12 cellular contexts compared by ENCODE assay signal in the genomic region with DNA sequence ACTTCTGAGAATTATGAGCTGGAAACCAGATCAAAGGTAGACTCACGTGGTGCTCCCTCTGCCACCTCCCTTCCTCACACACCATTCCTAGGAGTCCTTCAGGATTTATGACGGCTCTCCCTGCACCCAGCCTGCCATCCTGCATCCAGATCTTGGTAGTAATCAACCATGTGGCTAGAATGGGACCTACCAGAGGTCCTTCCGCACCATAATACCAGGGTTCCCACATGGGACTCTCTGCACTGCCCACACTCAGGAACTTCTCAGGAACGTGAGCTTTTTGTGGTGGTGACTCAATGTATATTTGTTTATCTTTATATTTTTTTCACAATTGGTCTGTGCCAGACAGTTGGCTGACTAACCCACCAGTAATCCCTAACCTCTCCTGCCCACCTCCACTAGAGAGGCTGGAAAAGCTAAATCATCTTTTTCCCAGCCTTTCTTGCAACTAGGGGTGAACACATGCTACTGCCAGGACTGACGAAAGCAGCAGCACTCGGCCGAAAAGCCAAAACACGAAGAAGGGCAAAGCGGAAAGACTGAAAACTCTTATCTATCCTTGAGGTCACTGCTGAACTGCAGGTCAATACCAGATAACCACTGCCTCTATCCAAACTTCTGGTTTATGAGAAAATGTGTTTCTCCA.
DNase-seq lines count a peak whose midpoint lies in the region; ATAC-seq, FAIRE-seq and TF ChIP-seq lines count a peak whose summit lies in the region.
"Had no signal": no experiment of that assay in that cellular context is flagged by ENCODE, and none has a peak within 500 bp of the region (broad histone marks: within the 10 kb centered on the region; RNA-seq: fewer than 3 reads in every experiment).

No MANE protein-coding gene starts in this region.

- dilution Hi-C loops in endothelial cell of umbilical vein (cut with MboI; ENCODE audit: extremely low pct_ligation_motif_present, low sequenced_read_pairs), result no loop called here

- TF ChIP-seq CTCF in RWPE1 (conservative IDR thresholded peaks at IDR 0.05; ENCODE audit: low read depth), result no peak
- TF ChIP-seq CTCF in endothelial cell of umbilical vein (IDR thresholded peaks at IDR 0.05; ENCODE audit: extremely low read depth in 1 of 2, insufficient read depth in 1 of 2, low read depth in 1 of 2, low read length in 2 of 2), result no peak
- no peak for TF ChIP-seq CTCF in upper lobe of right lung (IDR thresholded peaks at IDR 0.05)

- H3K9ac ChIP-seq in endothelial cell of umbilical vein (replicated peaks; ENCODE audit: extremely low read depth, insufficient read depth, low read length), result peak overlapping the region; percentile 30

- H3K27me3 ChIP-seq in endothelial cell of umbilical vein (ENCODE audit: control insufficient read depth in 2 of 2, insufficient read depth in 2 of 2, low read length in 2 of 2) (no peaks in the 10 kb centered on the region), upper lobe of right lung (no peaks in the 10 kb centered on the region)

- peak; percentile 90 for FAIRE-seq in endothelial cell of umbilical vein (lab: Jason Lieb, UNC)

- H3K27ac ChIP-seq in RWPE1 (peak overlapping the region; percentile 81), endothelial cell of umbilical vein (ENCODE audit: insufficient read depth, low read depth, low read length) (peak overlapping the region; percentile 68), upper lobe of right lung (no peak overlapping the region)

- peak; percentile 74 for DNase-seq in activated CD8-positive, alpha-beta memory T cell treated with anti-CD3 and anti-CD28 coated beads for 24 hours
- no peak for DNase-seq in activated CD8-positive, alpha-beta memory T cell treated with anti-CD3 and anti-CD28 coated beads, Interleukin-2, amount 50 U/mL, for 4 hours
- peak; percentile 95 for DNase-seq in RWPE1 (ENCODE audit: low spot score)
- DNase-seq in endothelial cell of umbilical vein (ENCODE audit: low read depth, low spot score), result peak; percentile 84
- DNase-seq in stimulated activated CD4-positive, alpha-beta T cell treated with anti-CD3 and anti-CD28 coated beads, Interleukin-4, amount 100 ng/mL, for 24 hours, result peak; percentile 46
- DNase-seq in Ammon's horn (ENCODE audit: low spot score), result no peak
- DNase-seq in upper lobe of right lung, result no peak
- DNase-seq: activated B cell treated with CpG ODN at 0.5 μM for 24 hours; CD8-positive, alpha-beta memory T cell; hippocampal formation; Karpas-422 had no signal

- no peak for TF ChIP-seq POLR2A in endothelial cell of umbilical vein (IDR thresholded peaks at IDR 0.05; ENCODE audit: low read depth, low read length)

- no peaks in the 10 kb centered on the region for H3K9me1 ChIP-seq in endothelial cell of umbilical vein (replicated peaks; ENCODE audit: control insufficient read depth, extremely low read depth, insufficient read depth, low read length)

- H3K36me3 ChIP-seq in endothelial cell of umbilical vein (ENCODE audit: control insufficient read depth in 2 of 2, extremely low read depth in 1 of 2, insufficient read depth in 2 of 2, low read length in 2 of 2) (no peaks in the 10 kb centered on the region), upper lobe of right lung (no peaks in the 10 kb centered on the region)

- H3K79me2 ChIP-seq in endothelial cell of umbilical vein (ENCODE audit: control insufficient read depth, insufficient read depth, low read length), result no peaks in the 10 kb centered on the region

- CTCF ChIA-PET in RWPE1 (lab: Yijun Ruan, JAX), result interaction anchor here (0.5 to 1.4 kb wide), 3 partner anchors 65 to 643 kb away, joined by 3 read pairs; no protein-coding TSS in a partner anchor
- CTCF ChIA-PET in endothelial cell of umbilical vein (lab: Charles Lee), result interaction anchor here (0.7 to 1.7 kb wide), 8 partner anchors 10 to 209 kb away, joined by 3 to 8 read pairs (median 4); no protein-coding TSS in a partner anchor

- peak overlapping the region; percentile 71 for H3K4me2 ChIP-seq in endothelial cell of umbilical vein (ENCODE audit: insufficient read depth, low read length)

- ATAC-seq in upper lobe of right lung, result no peak
- ATAC-seq in HG03521 (IDR thresholded peaks at IDR 0.05; ENCODE audit: unreplicated experiment), result no peak

- no TSS peak for BruUV-seq in endothelial cell of umbilical vein (replicated peaks; lab: Mats Ljungman, UMichigan)

- POLR2A ChIA-PET in RWPE1 (lab: Yijun Ruan, JAX; ENCODE audit: low non-redundant PET), result interaction anchor here (0.6 kb wide), 2 partner anchors 35 to 118 kb away, joined by 3 to 7 read pairs; no protein-coding TSS in a partner anchor
- POLR2A ChIA-PET in endothelial cell of umbilical vein (lab: Charles Lee), result no interaction called here

- intact Hi-C loops in endothelial cell of umbilical vein (cut with micrococcal nuclease) (loop anchor here (1.0 kb wide), 1 partner anchor 22 kb away; no protein-coding TSS in a partner anchor), upper lobe of right lung (cut with DNase I) (no loop called here)

- H3K9me3 ChIP-seq in endothelial cell of umbilical vein (replicated peaks; ENCODE audit: control insufficient read depth, insufficient read depth, low read length) (no peaks in the 10 kb centered on the region), upper lobe of right lung (no peaks in the 10 kb centered on the region)

- H3K4me1 ChIP-seq in endothelial cell of umbilical vein (ENCODE audit: control insufficient read depth, extremely low read depth, insufficient read depth, low read length), result peaks cover 18% of the 10 kb centered on the region
- H3K4me1 ChIP-seq in upper lobe of right lung, result no peaks in the 10 kb centered on the region

- H4K20me1 ChIP-seq in endothelial cell of umbilical vein (replicated peaks; ENCODE audit: control insufficient read depth, extremely low read depth, insufficient read depth, low read length), result no peaks in the 10 kb centered on the region

- H3K4me3 ChIP-seq in endothelial cell of umbilical vein (replicated peaks in 1 of 3; ENCODE audit: insufficient read depth in 1 of 3, low read depth in 1 of 3, low read length in 3 of 3) (peak overlapping the region in 1 of 3 experiments; percentile 25), upper lobe of right lung (no peak overlapping the region)

- H2AFZ ChIP-seq in endothelial cell of umbilical vein (ENCODE audit: low read depth, low read length), result peak overlapping the region; percentile 80

TF ChIP-seq in endothelial cell of umbilical vein, 7 proteins besides CTCF, POLR2A, EP300 and RAD21:
- TF ChIP-seq EZH2 (IDR thresholded peaks at IDR 0.05; ENCODE audit: borderline replicate concordance, low read depth, low read length, severe bottlenecking) (no peak), GATA2 (IDR thresholded peaks at IDR 0.05; ENCODE audit: insufficient read depth, insufficient read length, low read depth, low read length) (peak; percentile 46), FOS (IDR thresholded peaks at IDR 0.05; ENCODE audit: borderline replicate concordance, insufficient read depth, low read length) (peak; percentile 85), JUN (IDR thresholded peaks at IDR 0.05; ENCODE audit: borderline replicate concordance, insufficient read depth, insufficient read length, low read depth) (peak; percentile 44), MYC (IDR thresholded peaks at IDR 0.05; ENCODE audit: low read depth, low read length) (no peak), POLR2AphosphoS5 (IDR thresholded peaks at IDR 0.05; ENCODE audit: insufficient read depth, low read depth, low read length) (no peak)
- TF ChIP-seq, protein P1, sequence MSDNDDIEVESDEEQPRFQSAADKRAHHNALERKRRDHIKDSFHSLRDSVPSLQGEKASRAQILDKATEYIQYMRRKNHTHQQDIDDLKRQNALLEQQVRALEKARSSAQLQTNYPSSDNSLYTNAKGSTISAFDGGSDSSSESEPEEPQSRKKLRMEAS (IDR thresholded peaks at IDR 0.05; ENCODE audit: insufficient read depth, insufficient read length), result no peak

Comparison
In these comparisons a context has a peak if more than half of its experiments do, and no peak if none do; other contexts are left out.
1. DNase-seq: peak in activated CD8-positive, alpha-beta memory T cell treated with anti-CD3 and anti-CD28 coated beads for 24 hours (single experiment), RWPE1 (single experiment), endothelial cell of umbilical vein (single experiment) and stimulated activated CD4-positive, alpha-beta T cell treated with anti-CD3 and anti-CD28 coated beads, Interleukin-4, amount 100 ng/mL, for 24 hours (single experiment); none in activated CD8-positive, alpha-beta memory T cell treated with anti-CD3 and anti-CD28 coated beads, Interleukin-2, amount 50 U/mL, for 4 hours (single experiment), Ammon's horn (single experiment) and upper lobe of right lung (single experiment).